Comparison of ENCODE assay signal across 15 cellular contexts in the genomic region with DNA sequence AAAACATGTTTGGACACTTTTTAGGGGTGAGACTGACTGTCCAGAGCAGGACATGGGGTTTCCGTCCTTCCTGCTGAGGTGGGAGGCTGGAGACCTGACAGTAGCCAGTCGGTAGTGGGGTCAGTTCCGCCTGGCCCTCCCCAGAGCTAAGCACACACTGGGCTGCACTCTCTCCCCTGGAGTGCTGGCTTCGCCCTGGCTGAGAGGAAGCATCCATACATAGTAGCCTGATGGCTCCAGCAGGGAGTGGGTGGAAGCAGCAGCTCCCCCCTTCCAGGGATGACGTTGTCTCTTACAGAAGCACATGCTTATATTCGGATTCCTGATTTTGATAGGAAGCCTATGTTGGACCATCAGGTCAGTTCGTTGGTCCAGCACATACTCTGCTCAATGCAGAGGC.
"Had no signal": no experiment of that assay in that cellular context is flagged by ENCODE, and none has a peak within 500 bp of the region (broad histone marks: within the 10 kb centered on the region; RNA-seq: fewer than 3 reads in every experiment).

No MANE protein-coding gene starts in this region.

- H3K36me3 ChIP-seq: ovary had no signal

- H3K4me3 ChIP-seq: gastrocnemius medialis, heart right ventricle, mucosa of descending colon, ovary, right lobe of liver, suprapubic skin, thyroid gland had no signal

- DNase-seq: gastrocnemius medialis; heart right ventricle; hypothalamus; mammary epithelial cell; naive thymus-derived CD8-positive, alpha-beta T cell; ovary; right lobe of liver; stimulated activated CD4-positive, alpha-beta T cell treated with anti-CD3 and anti-CD28 coated beads, Interleukin-4, amount 100 ng/mL, for 1 hour; stimulated activated CD8-positive, alpha-beta memory T cell treated with anti-CD3 and anti-CD28 coated beads, Interleukin-4, amount 100 ng/mL, for 48 hours; stimulated activated naive CD8-positive, alpha-beta T cell treated with anti-CD3 and anti-CD28 coated beads, Interleukin-15, Interleukin-2, amounts not matched to agents 100 U/mL and 50 U/mL, for 24 hours; thyroid gland had no signal

- H3K9me3 ChIP-seq: gastrocnemius medialis, heart right ventricle, mucosa of descending colon, ovary, right lobe of liver, suprapubic skin, thyroid gland had no signal

- H3K4me1 ChIP-seq: gastrocnemius medialis, right lobe of liver, suprapubic skin, thyroid gland had no signal

- H3K27me3 ChIP-seq: gastrocnemius medialis, heart right ventricle, ovary, right lobe of liver, suprapubic skin, thyroid gland had no signal

- H3K27ac ChIP-seq: gastrocnemius medialis, heart right ventricle, ovary, right lobe of liver, suprapubic skin, thyroid gland had no signal

- ATAC-seq: gastrocnemius medialis; heart right ventricle; left lobe of liver; mucosa of descending colon; naive thymus-derived CD8-positive, alpha-beta T cell; stimulated activated effector memory CD8-positive, alpha-beta T cell treated with anti-CD3 and anti-CD28 coated beads, Interleukin-12 subunit alpha, Interleukin-12 subunit beta, amount 100 ng/mL, for 72 hours; stimulated activated naive CD8-positive, alpha-beta T cell treated with anti-CD3 and anti-CD28 coated beads, Interleukin-15, Interleukin-2, amounts not matched to agents 100 U/mL and 50 U/mL, for 24 hours had no signal
